8 cellular contexts compared by ENCODE assay signal in genomic region chr5:132459031-132459982, GRCh38. TPM values are rescaled to one million over a fixed set of nuclear protein-coding genes. Genes with fewer than 3 reads are reported as not detected.
DNase-seq lines count a peak whose midpoint lies in the region; TF ChIP-seq lines count a peak whose summit lies in the region.

No MANE protein-coding gene starts in this region.

- no TSS peak for BruUV-seq in Calu3 (replicated peaks; lab: Mats Ljungman, UMichigan)

- peaks cover 54% of the 10 kb centered on the region for H3K4me1 Mint-ChIP-seq in Calu3 (ENCODE audit: low read depth, unreplicated experiment)
- peaks cover 71 to 83% (median 80%) of the 10 kb centered on the region in 3 donors for H3K4me1 Mint-ChIP-seq in IgD-negative memory B cell

- H3K4me3 Mint-ChIP-seq in Calu3 (ENCODE audit: low read depth, unreplicated experiment): no peak overlapping the region
- peak overlapping the region in 3 of 4 donors; percentile 78 to 96 (median 87) for H3K4me3 Mint-ChIP-seq in IgD-negative memory B cell

- peak overlapping the region; percentile 18 for H3K9ac ChIP-seq in adipocyte (ENCODE audit: low read length)

- peak; percentile 61 for DNase-seq in Calu3
- DNase-seq in adipocyte (ENCODE audit: low read depth): peak; percentile 44
- no peak for DNase-seq in NCI-H345 treated with DMSO at 0.1 percent for 48 hours (lab: John Stamatoyannopoulos, UW; ENCODE audit: unreplicated experiment)
- no peak for DNase-seq in DMS114 treated with DMSO at 0.1 percent for 48 hours (lab: John Stamatoyannopoulos, UW; ENCODE audit: unreplicated experiment)
- DNase-seq in activated gamma-delta T cell treated with Interleukin-2 at 50 U/mL for 16 hours: no peak
- DNase-seq in midbrain (lab: John Stamatoyannopoulos, UW): no peak

- H3K9me3 Mint-ChIP-seq in Calu3 (ENCODE audit: low read depth, unreplicated experiment) (no peaks in the 10 kb centered on the region), IgD-negative memory B cell (no peaks in the 10 kb centered on the region)

- no peaks in the 10 kb centered on the region for H3K27me3 ChIP-seq in adipocyte (replicated peaks; ENCODE audit: control insufficient read depth, insufficient read depth, low read length)
- H3K27me3 ChIP-seq in muscle layer of duodenum (ENCODE audit: low read depth, low read length): no peaks in the 10 kb centered on the region

- intact Hi-C loops in Calu3 (cut with micrococcal nuclease; ENCODE audit: unreplicated experiment): no loop called here

- H3K4me1 ChIP-seq in adipocyte (ENCODE audit: control insufficient read depth, insufficient read depth, low read length): peaks cover 49% of the 10 kb centered on the region
- peaks cover 61 to 71% of the 10 kb centered on the region in 2 donors for H3K4me1 ChIP-seq in muscle layer of duodenum (ENCODE audit: control insufficient read depth in 1 of 2, insufficient read depth in 2 of 2, low read length in 2 of 2)

- H3K27me3 Mint-ChIP-seq in Calu3 (ENCODE audit: unreplicated experiment): no peaks in the 10 kb centered on the region
- H3K27me3 Mint-ChIP-seq in IgD-negative memory B cell: no peaks in the 10 kb centered on the region

- no peak for TF ChIP-seq CTCF in Calu3 (IDR thresholded peaks at IDR 0.05; ENCODE audit: unreplicated experiment)

- CTCF ChIA-PET in Calu3 (lab: Charles Lee): interaction anchor here (0.7 to 1.9 kb wide), 5 partner anchors 14 to 354 kb away, joined by 3 to 8 read pairs (median 4); partner anchors contain the start of genes IRF1 and SOWAHA

- peak overlapping the region; percentile 78 for H3K27ac ChIP-seq in muscle layer of duodenum (ENCODE audit: low read length)

- H3K36me3 Mint-ChIP-seq in Calu3 (ENCODE audit: insufficient read depth, unreplicated experiment) (peaks cover 6% of the 10 kb centered on the region), IgD-negative memory B cell (peaks cover 6% of the 10 kb centered on the region)

- H3K36me3 ChIP-seq in adipocyte (ENCODE audit: control insufficient read depth, insufficient read depth, low read length, severe bottlenecking): no peaks in the 10 kb centered on the region
- H3K36me3 ChIP-seq in muscle layer of duodenum (ENCODE audit: control insufficient read depth in 1 of 2, insufficient read depth in 2 of 2, low read length in 2 of 2): peaks cover 0 to 14% of the 10 kb centered on the region in 2 donors

- H3K9me3 ChIP-seq in adipocyte (ENCODE audit: control insufficient read depth, low read length): no peaks in the 10 kb centered on the region
- H3K9me3 ChIP-seq in muscle layer of duodenum (ENCODE audit: control insufficient read depth in 1 of 2, low read length in 2 of 2): no peaks in the 10 kb centered on the region

- no peak overlapping the region for H3K4me3 ChIP-seq in adipocyte (ENCODE audit: low read length)
- peak overlapping the region in 1 of 2 donors; percentile 19 for H3K4me3 ChIP-seq in muscle layer of duodenum (ENCODE audit: low read depth in 1 of 2, low read length in 2 of 2)

- H3K27ac Mint-ChIP-seq in Calu3 (ENCODE audit: unreplicated experiment) (peak overlapping the region; percentile 68), IgD-negative memory B cell (peak overlapping the region; percentile 83 to 97 (median 95))

RNA-seq across cellular contexts. Expression of gene IRF1, which starts 31.3 kb away (rescaled TPM):
- total RNA-seq in Calu3 (2022): 64.0 and 82.4 TPM in 2 replicates
- polyA plus RNA-seq in IgD-negative memory B cell: 207 TPM

Comparison
In these comparisons a context has a peak if more than half of its experiments do, and no peak if none do; other contexts are left out.
1. DNase-seq: peak in Calu3 (single experiment) and adipocyte (single experiment); none in NCI-H345 treated with DMSO at 0.1 percent for 48 hours (single experiment), DMS114 treated with DMSO at 0.1 percent for 48 hours (single experiment), activated gamma-delta T cell treated with Interleukin-2 at 50 U/mL for 16 hours (single experiment) and midbrain (single experiment).